ENCODE assay signal across 2 cellular contexts in the genomic region with DNA sequence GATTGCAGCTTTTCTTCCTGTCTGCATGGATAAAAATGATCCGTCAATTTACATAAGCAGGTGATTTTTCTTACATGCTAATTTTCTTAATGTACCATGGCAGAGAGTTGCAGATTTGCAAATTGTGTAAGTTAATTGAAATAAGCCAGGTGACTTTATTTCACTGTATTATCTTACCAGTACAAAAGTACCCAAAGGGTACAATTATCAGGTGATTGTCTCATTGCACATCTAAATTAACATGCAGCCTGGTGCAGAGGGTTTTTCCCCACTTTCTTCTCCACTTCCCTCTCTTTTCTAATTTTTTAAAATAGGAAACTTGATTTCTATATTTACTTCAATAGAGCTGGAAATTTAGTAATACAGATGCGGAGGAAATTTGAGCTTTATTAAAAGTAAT.
A peak's percentile ranks its signal among the peaks of the same experiment; 100 is the strongest.
TF ChIP-seq lines count a peak whose summit lies in the region.

No MANE protein-coding gene starts in this region.

TF ChIP-seq in HEK293, 187 proteins besides CTCF, POLR2A, EP300 and RAD21:
- TF ChIP-seq ZNF658 (tag by site-specific recombination; IDR thresholded peaks at IDR 0.05), result no peak
- TF ChIP-seq, protein P1, sequence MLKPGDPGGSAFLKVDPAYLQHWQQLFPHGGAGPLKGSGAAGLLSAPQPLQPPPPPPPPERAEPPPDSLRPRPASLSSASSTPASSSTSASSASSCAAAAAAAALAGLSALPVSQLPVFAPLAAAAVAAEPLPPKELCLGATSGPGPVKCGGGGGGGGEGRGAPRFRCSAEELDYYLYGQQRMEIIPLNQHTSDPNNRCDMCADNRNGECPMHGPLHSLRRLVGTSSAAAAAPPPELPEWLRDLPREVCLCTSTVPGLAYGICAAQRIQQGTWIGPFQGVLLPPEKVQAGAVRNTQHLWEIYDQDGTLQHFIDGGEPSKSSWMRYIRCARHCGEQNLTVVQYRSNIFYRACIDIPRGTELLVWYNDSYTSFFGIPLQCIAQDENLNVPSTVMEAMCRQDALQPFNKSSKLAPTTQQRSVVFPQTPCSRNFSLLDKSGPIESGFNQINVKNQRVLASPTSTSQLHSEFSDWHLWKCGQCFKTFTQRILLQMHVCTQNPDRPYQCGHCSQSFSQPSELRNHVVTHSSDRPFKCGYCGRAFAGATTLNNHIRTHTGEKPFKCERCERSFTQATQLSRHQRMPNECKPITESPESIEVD (tag by site-specific recombination; IDR thresholded peaks at IDR 0.05), result 0 out of 2 replicates have a peak, but pooled peaks have one; percentile 3

TF ChIP-seq in GM12878, 131 proteins besides CTCF, POLR2A, EP300 and RAD21:
- no peak for TF ChIP-seq ZBED1 (IDR thresholded peaks at IDR 0.05; ENCODE audit: borderline replicate concordance)
- TF ChIP-seq CHD4 (IDR thresholded peaks at IDR 0.05), result no peak
- TF ChIP-seq ZNF217 (IDR thresholded peaks at IDR 0.05), result no peak
- TF ChIP-seq, protein P2, sequence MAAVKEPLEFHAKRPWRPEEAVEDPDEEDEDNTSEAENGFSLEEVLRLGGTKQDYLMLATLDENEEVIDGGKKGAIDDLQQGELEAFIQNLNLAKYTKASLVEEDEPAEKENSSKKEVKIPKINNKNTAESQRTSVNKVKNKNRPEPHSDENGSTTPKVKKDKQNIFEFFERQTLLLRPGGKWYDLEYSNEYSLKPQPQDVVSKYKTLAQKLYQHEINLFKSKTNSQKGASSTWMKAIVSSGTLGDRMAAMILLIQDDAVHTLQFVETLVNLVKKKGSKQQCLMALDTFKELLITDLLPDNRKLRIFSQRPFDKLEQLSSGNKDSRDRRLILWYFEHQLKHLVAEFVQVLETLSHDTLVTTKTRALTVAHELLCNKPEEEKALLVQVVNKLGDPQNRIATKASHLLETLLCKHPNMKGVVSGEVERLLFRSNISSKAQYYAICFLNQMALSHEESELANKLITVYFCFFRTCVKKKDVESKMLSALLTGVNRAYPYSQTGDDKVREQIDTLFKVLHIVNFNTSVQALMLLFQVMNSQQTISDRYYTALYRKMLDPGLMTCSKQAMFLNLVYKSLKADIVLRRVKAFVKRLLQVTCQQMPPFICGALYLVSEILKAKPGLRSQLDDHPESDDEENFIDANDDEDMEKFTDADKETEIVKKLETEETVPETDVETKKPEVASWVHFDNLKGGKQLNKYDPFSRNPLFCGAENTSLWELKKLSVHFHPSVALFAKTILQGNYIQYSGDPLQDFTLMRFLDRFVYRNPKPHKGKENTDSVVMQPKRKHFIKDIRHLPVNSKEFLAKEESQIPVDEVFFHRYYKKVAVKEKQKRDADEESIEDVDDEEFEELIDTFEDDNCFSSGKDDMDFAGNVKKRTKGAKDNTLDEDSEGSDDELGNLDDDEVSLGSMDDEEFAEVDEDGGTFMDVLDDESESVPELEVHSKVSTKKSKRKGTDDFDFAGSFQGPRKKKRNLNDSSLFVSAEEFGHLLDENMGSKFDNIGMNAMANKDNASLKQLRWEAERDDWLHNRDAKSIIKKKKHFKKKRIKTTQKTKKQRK (IDR thresholded peaks at IDR 0.05; ENCODE audit: low read depth, low read length), result no peak
- TF ChIP-seq, protein P3, sequence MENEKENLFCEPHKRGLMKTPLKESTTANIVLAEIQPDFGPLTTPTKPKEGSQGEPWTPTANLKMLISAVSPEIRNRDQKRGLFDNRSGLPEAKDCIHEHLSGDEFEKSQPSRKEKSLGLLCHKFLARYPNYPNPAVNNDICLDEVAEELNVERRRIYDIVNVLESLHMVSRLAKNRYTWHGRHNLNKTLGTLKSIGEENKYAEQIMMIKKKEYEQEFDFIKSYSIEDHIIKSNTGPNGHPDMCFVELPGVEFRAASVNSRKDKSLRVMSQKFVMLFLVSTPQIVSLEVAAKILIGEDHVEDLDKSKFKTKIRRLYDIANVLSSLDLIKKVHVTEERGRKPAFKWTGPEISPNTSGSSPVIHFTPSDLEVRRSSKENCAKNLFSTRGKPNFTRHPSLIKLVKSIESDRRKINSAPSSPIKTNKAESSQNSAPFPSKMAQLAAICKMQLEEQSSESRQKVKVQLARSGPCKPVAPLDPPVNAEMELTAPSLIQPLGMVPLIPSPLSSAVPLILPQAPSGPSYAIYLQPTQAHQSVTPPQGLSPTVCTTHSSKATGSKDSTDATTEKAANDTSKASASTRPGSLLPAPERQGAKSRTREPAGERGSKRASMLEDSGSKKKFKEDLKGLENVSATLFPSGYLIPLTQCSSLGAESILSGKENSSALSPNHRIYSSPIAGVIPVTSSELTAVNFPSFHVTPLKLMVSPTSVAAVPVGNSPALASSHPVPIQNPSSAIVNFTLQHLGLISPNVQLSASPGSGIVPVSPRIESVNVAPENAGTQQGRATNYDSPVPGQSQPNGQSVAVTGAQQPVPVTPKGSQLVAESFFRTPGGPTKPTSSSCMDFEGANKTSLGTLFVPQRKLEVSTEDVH (IDR thresholded peaks at IDR 0.05; ENCODE audit: low read depth, partially characterized antibody), result no peak
- TF ChIP-seq, protein P4, sequence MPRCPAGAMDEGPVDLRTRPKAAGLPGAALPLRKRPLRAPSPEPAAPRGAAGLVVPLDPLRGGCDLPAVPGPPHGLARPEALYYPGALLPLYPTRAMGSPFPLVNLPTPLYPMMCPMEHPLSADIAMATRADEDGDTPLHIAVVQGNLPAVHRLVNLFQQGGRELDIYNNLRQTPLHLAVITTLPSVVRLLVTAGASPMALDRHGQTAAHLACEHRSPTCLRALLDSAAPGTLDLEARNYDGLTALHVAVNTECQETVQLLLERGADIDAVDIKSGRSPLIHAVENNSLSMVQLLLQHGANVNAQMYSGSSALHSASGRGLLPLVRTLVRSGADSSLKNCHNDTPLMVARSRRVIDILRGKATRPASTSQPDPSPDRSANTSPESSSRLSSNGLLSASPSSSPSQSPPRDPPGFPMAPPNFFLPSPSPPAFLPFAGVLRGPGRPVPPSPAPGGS (IDR thresholded peaks at IDR 0.05; ENCODE audit: borderline replicate concordance, insufficient read depth, low read depth, low read length, poor library complexity, severe bottlenecking), result no peak
- TF ChIP-seq, protein P5, sequence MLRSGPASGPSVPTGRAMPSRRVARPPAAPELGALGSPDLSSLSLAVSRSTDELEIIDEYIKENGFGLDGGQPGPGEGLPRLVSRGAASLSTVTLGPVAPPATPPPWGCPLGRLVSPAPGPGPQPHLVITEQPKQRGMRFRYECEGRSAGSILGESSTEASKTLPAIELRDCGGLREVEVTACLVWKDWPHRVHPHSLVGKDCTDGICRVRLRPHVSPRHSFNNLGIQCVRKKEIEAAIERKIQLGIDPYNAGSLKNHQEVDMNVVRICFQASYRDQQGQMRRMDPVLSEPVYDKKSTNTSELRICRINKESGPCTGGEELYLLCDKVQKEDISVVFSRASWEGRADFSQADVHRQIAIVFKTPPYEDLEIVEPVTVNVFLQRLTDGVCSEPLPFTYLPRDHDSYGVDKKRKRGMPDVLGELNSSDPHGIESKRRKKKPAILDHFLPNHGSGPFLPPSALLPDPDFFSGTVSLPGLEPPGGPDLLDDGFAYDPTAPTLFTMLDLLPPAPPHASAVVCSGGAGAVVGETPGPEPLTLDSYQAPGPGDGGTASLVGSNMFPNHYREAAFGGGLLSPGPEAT (IDR thresholded peaks at IDR 0.05; ENCODE audit: low read depth), result no peak
